11 cellular contexts compared by ENCODE assay signal in the genomic region with DNA sequence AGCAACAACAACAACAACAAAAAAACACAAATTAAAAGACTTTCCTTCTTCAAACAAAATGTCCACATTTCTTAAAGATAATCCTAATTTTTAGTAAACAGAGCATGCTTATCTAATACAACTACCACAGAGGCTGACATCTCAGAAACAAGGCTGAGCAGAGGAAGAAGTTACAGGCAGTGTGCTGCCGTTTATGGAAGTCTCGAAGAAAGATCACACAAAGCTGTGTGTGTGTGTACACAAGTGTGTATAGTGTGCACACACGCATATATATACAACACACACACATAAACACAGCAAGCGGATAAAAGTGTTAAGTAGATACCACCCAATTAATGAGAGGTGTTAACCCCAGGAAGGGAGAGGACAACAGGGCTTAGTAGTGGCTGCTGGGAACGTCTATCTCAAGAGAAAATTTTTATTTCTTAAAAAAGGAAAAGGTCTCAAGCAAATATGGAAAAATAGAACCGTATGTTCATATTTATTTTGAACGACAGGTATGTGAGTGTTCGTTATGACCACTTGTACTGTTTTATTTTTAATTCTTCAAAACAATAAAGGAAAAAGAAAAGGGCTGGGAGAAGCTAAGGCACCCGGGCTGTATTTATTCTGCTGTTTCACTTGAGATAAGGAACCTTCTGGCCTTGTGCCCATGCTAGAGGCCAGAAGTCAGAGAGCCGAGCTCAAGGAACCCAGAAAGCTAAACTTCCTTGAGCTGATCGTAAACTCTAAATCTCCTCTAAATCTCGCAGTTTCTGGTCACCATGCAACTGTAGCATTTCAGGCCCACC. TPM values are rescaled to one million over a fixed set of nuclear protein-coding genes. Genes with fewer than 3 reads are reported as not detected.
DNase-seq lines count a peak whose midpoint lies in the region; ATAC-seq, FAIRE-seq and TF ChIP-seq lines count a peak whose summit lies in the region.
"Had no signal": no experiment of that assay in that cellular context is flagged by ENCODE, and none has a peak within 500 bp of the region (broad histone marks: within the 10 kb centered on the region; RNA-seq: fewer than 3 reads in every experiment).

No MANE protein-coding gene starts in this region.

- peak; percentile 88 for ATAC-seq in K562
- ATAC-seq in naive B cell (ENCODE audit: low read depth in 2 of 2): no peak
- ATAC-seq in HG03135 (IDR thresholded peaks at IDR 0.05; ENCODE audit: unreplicated experiment): no peak

- DNase-seq in CD14-positive monocyte (ENCODE audit: low spot score) (no peak), KBM-7 (peak; percentile 52), K562 (ENCODE audit: extremely low read depth in 1 of 4, low spot score in 3 of 4) (peak; percentile 59 to 89 (median 69)), naive B cell (no peak), NCI-H1417 (lab: John Stamatoyannopoulos, UW) (no peak), H7 (no peak), AG20443 (ENCODE audit: low spot score) (no peak)
- DNase-seq: foreskin fibroblast, nucleus accumbens had no signal

- in situ Hi-C loops in KBM-7 (cut with MboI; ENCODE audit: low pct_unique_long_range_greater_than_20kb, low sequenced_read_pairs) (no loop called here), K562 (cut with MboI) (no loop called here)

- TF ChIP-seq POLR2A in K562 (conservative IDR thresholded peaks at IDR 0.05): no peak

- CTCF ChIA-PET in K562 (lab: Yijun Ruan, JAX; ENCODE audit: low intra/inter-chr PET ratio): no interaction called here

- H3K4me3 Mint-ChIP-seq in CD14-positive monocyte (peak overlapping the region; percentile 43 to 82), naive B cell (peak overlapping the region; percentile 4 to 70 (median 44))

- no peaks in the 10 kb centered on the region for H4K20me1 ChIP-seq in K562 (replicated peaks; ENCODE audit: control insufficient read depth, insufficient read depth, low read length)

- H3K9me1 ChIP-seq in K562 (ENCODE audit: control insufficient read depth, insufficient read depth, low read length): no peaks in the 10 kb centered on the region

- peak; percentile 98 for FAIRE-seq in K562 (lab: Jason Lieb, UNC)

- peak overlapping the region; percentile 28 for H3K4me3 ChIP-seq in K562
- H3K4me3 ChIP-seq in H7 (ENCODE audit: insufficient read depth, low read depth, low read length): no peak overlapping the region
- H3K4me3 ChIP-seq: SJSA1 had no signal

- no TSS peak for BruUV-seq in K562 (replicated peaks; lab: Mats Ljungman, UMichigan)

- H3K27me3 Mint-ChIP-seq in CD14-positive monocyte (ENCODE audit: low read depth in 3 of 3): peaks cover 0 to 2% (median 0%) of the 10 kb centered on the region in 3 donors
- no peaks in the 10 kb centered on the region for H3K27me3 Mint-ChIP-seq in naive B cell

- POLR2A ChIA-PET in K562 (lab: Yijun Ruan, JAX): interaction anchor here (0.7 to 3.0 kb wide), 3 partner anchors 12 to 25 kb away, joined by 3 to 16 read pairs (median 3); no protein-coding TSS in a partner anchor

- intact Hi-C loops in CD14-positive monocyte (cut with micrococcal nuclease): no loop called here
- intact Hi-C loops in K562 (cut with micrococcal nuclease): no loop called here

- peaks cover 23 to 38% of the 10 kb centered on the region in 2 experiments; a peak in 4 of 5 replicates for H3K4me1 ChIP-seq in K562 (replicated peaks in 1 of 2; ENCODE audit: control insufficient read depth in 2 of 2, insufficient read depth in 2 of 2, low read length in 2 of 2)
- H3K4me1 ChIP-seq: SJSA1 had no signal

- H3K36me3 ChIP-seq in K562 (ENCODE audit: control insufficient read depth, insufficient read depth, low read length) (peaks cover 7% of the 10 kb centered on the region; the same call in 1 of the 3 replicates), H7 (replicated peaks; ENCODE audit: control insufficient read depth, insufficient read depth, low read length) (peaks cover 1% of the 10 kb centered on the region)
- H3K36me3 ChIP-seq: SJSA1 had no signal

- peak overlapping the region; percentile 81 for H2AFZ ChIP-seq in K562 (ENCODE audit: low read depth, low read length)

- no peaks in the 10 kb centered on the region for H3K27me3 ChIP-seq in K562 (ENCODE audit: control insufficient read depth in 2 of 2, insufficient read depth in 2 of 2, low read length in 2 of 2)
- no peaks in the 10 kb centered on the region for H3K27me3 ChIP-seq in H7 (ENCODE audit: control insufficient read depth, insufficient read depth, low read length)
- H3K27me3 ChIP-seq: SJSA1 had no signal

- H3K36me3 Mint-ChIP-seq in CD14-positive monocyte: peaks cover 38 to 43% of the 10 kb centered on the region in 2 donors
- H3K36me3 Mint-ChIP-seq in naive B cell: no peaks in the 10 kb centered on the region

- H3K4me2 ChIP-seq in K562 (ENCODE audit: insufficient read depth, low read length): peak overlapping the region; percentile 82

- H3K4me1 Mint-ChIP-seq in CD14-positive monocyte: peaks cover 91% of the 10 kb centered on the region
- peaks cover 68 to 93% (median 92%) of the 10 kb centered on the region in 3 donors for H3K4me1 Mint-ChIP-seq in naive B cell

- TF ChIP-seq CTCF in CD14-positive monocyte (IDR thresholded peaks at IDR 0.05): no peak
- no peak for TF ChIP-seq CTCF in K562 (IDR thresholded peaks at IDR 0.05 in 2 of 3, conservative IDR thresholded peaks at IDR 0.05 in 1 of 3; ENCODE audit: insufficient read depth in 2 of 3, low read depth in 1 of 3, low read length in 3 of 3)

- no peaks in the 10 kb centered on the region for H3K9me3 ChIP-seq in K562 (replicated peaks; ENCODE audit: control insufficient read depth, insufficient read depth, low read depth, low read length)
- H3K9me3 ChIP-seq: SJSA1 had no signal

- WGBS in K562 (ENCODE audit: insufficient coverage, low coverage, missing lambda C conversion rate): 3% methylated on average over 11 of the region's 12 CpGs

- H3K9ac ChIP-seq in K562 (ENCODE audit: insufficient read depth in 1 of 2, low read depth in 2 of 2, low read length in 2 of 2): peak overlapping the region; percentile 75 to 87

- H3K9me3 Mint-ChIP-seq in CD14-positive monocyte (no peaks in the 10 kb centered on the region), naive B cell (no peaks in the 10 kb centered on the region)

- peak overlapping the region; percentile 97 for H3K27ac ChIP-seq in K562 (ENCODE audit: extremely low read depth, low read depth, low read length)
- H3K27ac ChIP-seq: SJSA1 had no signal

- peaks cover 73% of the 10 kb centered on the region for H3K79me2 ChIP-seq in K562 (ENCODE audit: control insufficient read depth, insufficient read depth, low read length)

- TF ChIP-seq RAD21 in K562 (CRISPR knock-in tag; conservative IDR thresholded peaks at IDR 0.05 in 1 of 2, IDR thresholded peaks at IDR 0.05 in 1 of 2): no peak

- TF ChIP-seq EP300 in K562 (IDR thresholded peaks at IDR 0.05; ENCODE audit: low read length): 0 out of 2 replicates have a peak, but pooled peaks have one; percentile 46

- H3K27ac Mint-ChIP-seq in CD14-positive monocyte (peak overlapping the region; percentile 77 to 92 (median 86)), naive B cell (peak overlapping the region; percentile 67 to 93 (median 89))

TF ChIP-seq in K562, 482 proteins besides CTCF, POLR2A, EP300 and RAD21 (continues in another document):
- TF ChIP-seq CBFA2T3 (IDR thresholded peaks at IDR 0.05) (peak; percentile 64), RAD51 (IDR thresholded peaks at IDR 0.05; ENCODE audit: borderline replicate concordance, low read depth) (no peak), SMARCE1 (IDR thresholded peaks at IDR 0.05) (peak; percentile 50; the same call in 1 of the 2 replicates), CHCHD3 (CRISPR knock-in tag; IDR thresholded peaks at IDR 0.05) (no peak), SAFB2 (IDR thresholded peaks at IDR 0.05; ENCODE audit: borderline replicate concordance, low read depth, low read length, severe bottlenecking) (no peak), GATAD2B (IDR thresholded peaks at IDR 0.05; ENCODE audit: borderline replicate concordance) (no peak)
- TF ChIP-seq, protein P1, sequence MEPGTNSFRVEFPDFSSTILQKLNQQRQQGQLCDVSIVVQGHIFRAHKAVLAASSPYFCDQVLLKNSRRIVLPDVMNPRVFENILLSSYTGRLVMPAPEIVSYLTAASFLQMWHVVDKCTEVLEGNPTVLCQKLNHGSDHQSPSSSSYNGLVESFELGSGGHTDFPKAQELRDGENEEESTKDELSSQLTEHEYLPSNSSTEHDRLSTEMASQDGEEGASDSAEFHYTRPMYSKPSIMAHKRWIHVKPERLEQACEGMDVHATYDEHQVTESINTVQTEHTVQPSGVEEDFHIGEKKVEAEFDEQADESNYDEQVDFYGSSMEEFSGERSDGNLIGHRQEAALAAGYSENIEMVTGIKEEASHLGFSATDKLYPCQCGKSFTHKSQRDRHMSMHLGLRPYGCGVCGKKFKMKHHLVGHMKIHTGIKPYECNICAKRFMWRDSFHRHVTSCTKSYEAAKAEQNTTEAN (CRISPR knock-in tag; IDR thresholded peaks at IDR 0.05): no peak

RNA-seq across cellular contexts. Expression of a gene that starts 15.1 kb away (rescaled TPM):
- polyA plus RNA-seq in CD14-positive monocyte (10 to 100 TPM; 11.6 to 12.3 TPM), K562 (2011; rRNA removed) (7.5 and 8.2 TPM in 2 replicates), K562 (2014; fragmentation: Illumina TruSeq; extraction: Trizol) (8.4 and 9.3 TPM in 2 replicates), K562 (2014; fragmentation: Nextera tagmentation; extraction: Ambion mirVana) (under 1 TPM; 0.62 to 0.65 TPM), K562 (2014; rRNA removed) (10.7 and 11.4 TPM in 2 replicates), naive B cell (ENCODE audit: low read depth in 6 of 6) (10 to 100 TPM; 13.5 to 35.0 (median 15.8) TPM)
- 100 and 139 TPM in 2 replicates for total RNA-seq in K562 (2011; cell fraction: chromatin; rRNA removed; ENCODE audit: low replicate concordance)
- 63.0 and 67.6 TPM in 2 replicates for total RNA-seq in K562 (2011; cell fraction: nucleolus; rRNA removed)
- 63.9 and 65.4 TPM in 2 replicates for total RNA-seq in K562 (2011; cell fraction: nucleoplasm; rRNA removed)
- total RNA-seq in K562 (2014; rRNA removed) (12.4 and 13.3 TPM in 2 replicates), K562 (2014; rRNA removed; fragmentation: Illumina TruSeq; extraction: Trizol) (11.2 and 12.9 TPM in 2 replicates), K562 (2015; rRNA removed; fragmentation: Illumina TruSeq; extraction: Trizol) (11.3 and 12.2 TPM in 2 replicates), K562 (2021) (16.8 and 22.5 TPM in 2 replicates)
- 5.8 and 6.7 TPM in 2 replicates for polyA plus RNA-seq in K562 (2011; cell fraction: cytosol; rRNA removed)
- polyA plus RNA-seq in K562 (2011; cell fraction: nucleus; rRNA removed): 23.6 and 28.3 TPM in 2 replicates
- polyA plus RNA-seq in K562 (2012): 8.6 and 10.1 TPM in 2 replicates
- 20.0 and 20.9 TPM in 2 replicates for polyA minus RNA-seq in K562 (2011; rRNA and poly(A)+ RNA removed)
- 7.9 and 12.8 TPM in 2 replicates for polyA minus RNA-seq in K562 (2011; cell fraction: cytosol; rRNA and poly(A)+ RNA removed)
- polyA minus RNA-seq in K562 (2011; cell fraction: nucleus; rRNA and poly(A)+ RNA removed): 22.8 and 36.1 TPM in 2 replicates
- 25.2 and 34.0 TPM in 2 replicates for total RNA-seq in H7 (2014; rRNA removed; shearing (Covaris generic))
- total RNA-seq: SJSA1 had no signal

Comparison
In these comparisons a context has a peak if more than half of its experiments do, and no peak if none do; other contexts are left out.
1. DNase-seq: peak in KBM-7 (single experiment) and K562 (4 of 4); none in CD14-positive monocyte (single experiment), naive B cell (single experiment), NCI-H1417 (0 of 3), H7 (single experiment) and AG20443 (single experiment).